In genomic region chr1:100861379-100861778, GRCh38 we compare ENCODE assay signal across 23 cellular contexts. TPM values are rescaled to one million over a fixed set of nuclear protein-coding genes. Genes with fewer than 3 reads are reported as not detected.
DNase-seq lines count a peak whose midpoint lies in the region; ATAC-seq and TF ChIP-seq lines count a peak whose summit lies in the region.
"Had no signal": no experiment of that assay in that cellular context is flagged by ENCODE, and none has a peak within 500 bp of the region (broad histone marks: within the 10 kb centered on the region; RNA-seq: fewer than 3 reads in every experiment).

No MANE protein-coding gene starts in this region.

- no peaks in the 10 kb centered on the region for H3K9me3 ChIP-seq in breast epithelium
- no peaks in the 10 kb centered on the region for H3K9me3 ChIP-seq in body of pancreas
- no peaks in the 10 kb centered on the region for H3K9me3 ChIP-seq in testis
- H3K9me3 ChIP-seq: stomach had no signal

- H3K4me1 ChIP-seq in breast epithelium (no peaks in the 10 kb centered on the region), body of pancreas (no peaks in the 10 kb centered on the region), testis (peaks cover 9% of the 10 kb centered on the region)

- H3K27ac ChIP-seq in breast epithelium (no peak overlapping the region), body of pancreas (no peak overlapping the region), testis (peak overlapping the region; percentile 7 to 69)
- H3K27ac ChIP-seq: C4-2B, coronary artery, stomach, WERI-Rb-1 had no signal

- DNase-seq in MCF 10A (ENCODE audit: unreplicated experiment) (peak; percentile 52), breast epithelium (ENCODE audit: low spot score in 2 of 2) (no peak), body of pancreas (no peak), left ventricle myocardium superior (no peak), testis (no peak), A172 (ENCODE audit: low spot score) (no peak), UCSD-AML1 (lab: John Stamatoyannopoulos, UW; ENCODE audit: unreplicated experiment) (no peak)
- no peak for DNase-seq in stimulated activated CD8-positive, alpha-beta memory T cell treated with anti-CD3 and anti-CD28 coated beads, Interleukin-4, amount 100 ng/mL, for 48 hours
- DNase-seq: activated CD4-positive, alpha-beta T cell treated with anti-CD3 and anti-CD28 coated beads, Interleukin-2, amount 10 ng/mL, durations not matched to agents 7 days and 5 days; EL; endodermal cell; Karpas-422; NCI-H1105 treated with DMSO at 0.1 percent for 48 hours; NCI-H510A; NK-92 treated with Interleukin-12 subunit alpha and Interleukin-12 subunit beta, amount 100 ng/mL, for 24 hours; stomach; WERI-Rb-1 had no signal

- TF ChIP-seq POLR2A in breast epithelium (IDR thresholded peaks at IDR 0.05): no peak
- TF ChIP-seq POLR2A in body of pancreas (IDR thresholded peaks at IDR 0.05): no peak
- no peak for TF ChIP-seq POLR2A in testis (IDR thresholded peaks at IDR 0.05)

- no peak overlapping the region for H3K4me3 Mint-ChIP-seq in MCF 10A (ENCODE audit: unreplicated experiment)
- H3K4me3 Mint-ChIP-seq: activated CD4-positive, alpha-beta T cell treated with anti-CD3 and anti-CD28 coated beads, Interleukin-2, amount 10 ng/mL, durations not matched to agents 7 days and 5 days; activated naive CD4-positive, alpha-beta T cell treated with anti-CD3 and anti-CD28 coated beads, Interleukin-2, amount 50 U/mL, for 24 hours; endodermal cell; T-helper 1 cell treated with Interleukin-12 subunit alpha and Interleukin-12 subunit beta and Interleukin-4 antibody, amounts not matched to agents 30 μg/mL and 1 μg/mL, for 36 hours; type B pancreatic cell had no signal

- ATAC-seq in body of pancreas (peak; percentile 27), left ventricle myocardium superior (peak; percentile 79)

- CTCF ChIA-PET in MCF 10A (lab: Yijun Ruan, JAX): interaction anchor here (0.6 to 4.1 kb wide), 3 partner anchors 8 to 397 kb away, joined by 3 to 17 read pairs (median 3); no protein-coding TSS in a partner anchor

- POLR2A ChIA-PET in MCF 10A (lab: Yijun Ruan, JAX): no interaction called here

- H3K27me3 Mint-ChIP-seq in MCF 10A (ENCODE audit: insufficient read depth, unreplicated experiment): no peaks in the 10 kb centered on the region
- H3K27me3 Mint-ChIP-seq: activated naive CD4-positive, alpha-beta T cell treated with anti-CD3 and anti-CD28 coated beads, Interleukin-2, amount 50 U/mL, for 24 hours; type B pancreatic cell had no signal

- no peak overlapping the region for H3K27ac Mint-ChIP-seq in MCF 10A (ENCODE audit: low read depth, unreplicated experiment)
- H3K27ac Mint-ChIP-seq: activated CD4-positive, alpha-beta T cell treated with anti-CD3 and anti-CD28 coated beads, Interleukin-2, amount 10 ng/mL, durations not matched to agents 7 days and 5 days; activated naive CD4-positive, alpha-beta T cell treated with anti-CD3 and anti-CD28 coated beads, Interleukin-2, amount 50 U/mL, for 24 hours; endodermal cell; T-helper 1 cell treated with Interleukin-12 subunit alpha and Interleukin-12 subunit beta and Interleukin-4 antibody, amounts not matched to agents 30 μg/mL and 1 μg/mL, for 36 hours; type B pancreatic cell had no signal

- H3K9me3 Mint-ChIP-seq in MCF 10A (ENCODE audit: unreplicated experiment): no peaks in the 10 kb centered on the region
- H3K9me3 Mint-ChIP-seq: activated CD4-positive, alpha-beta T cell treated with anti-CD3 and anti-CD28 coated beads, Interleukin-2, amount 10 ng/mL, durations not matched to agents 7 days and 5 days; activated naive CD4-positive, alpha-beta T cell treated with anti-CD3 and anti-CD28 coated beads, Interleukin-2, amount 50 U/mL, for 24 hours; T-helper 1 cell treated with Interleukin-12 subunit alpha and Interleukin-12 subunit beta and Interleukin-4 antibody, amounts not matched to agents 30 μg/mL and 1 μg/mL, for 36 hours; type B pancreatic cell had no signal

- H3K27me3 ChIP-seq in breast epithelium (no peaks in the 10 kb centered on the region), body of pancreas (no peaks in the 10 kb centered on the region), testis (no peaks in the 10 kb centered on the region)
- H3K27me3 ChIP-seq: stomach had no signal

- H3K4me3 ChIP-seq in breast epithelium (no peak overlapping the region), body of pancreas (no peak overlapping the region), testis (no peak overlapping the region)
- H3K4me3 ChIP-seq: coronary artery, lung, stomach had no signal

- intact Hi-C loops in MCF 10A (cut with micrococcal nuclease): loop anchor here (10.0 kb wide), 1 partner anchor 587 kb away; no protein-coding TSS in a partner anchor
- intact Hi-C loops in breast epithelium (cut with DNase I; ENCODE audit: low total_unique reads): loop anchor here (10.0 kb wide), 1 partner anchor 397 kb away; no protein-coding TSS in a partner anchor
- intact Hi-C loops in body of pancreas (cut with DNase I): loop anchor here (10.0 kb wide), 1 partner anchor 397 kb away; no protein-coding TSS in a partner anchor
- intact Hi-C loops in left ventricle myocardium superior (cut with micrococcal nuclease): no loop called here
- intact Hi-C loops in testis (cut with DNase I; ENCODE audit: low total_unique reads): loop anchor here (10.0 kb wide), 1 partner anchor 257 kb away; no protein-coding TSS in a partner anchor

- H3K4me1 Mint-ChIP-seq in MCF 10A (ENCODE audit: insufficient read depth, unreplicated experiment): no peaks in the 10 kb centered on the region
- H3K4me1 Mint-ChIP-seq: activated CD4-positive, alpha-beta T cell treated with anti-CD3 and anti-CD28 coated beads, Interleukin-2, amount 10 ng/mL, durations not matched to agents 7 days and 5 days; activated naive CD4-positive, alpha-beta T cell treated with anti-CD3 and anti-CD28 coated beads, Interleukin-2, amount 50 U/mL, for 24 hours had no signal

- BruUV-seq in MCF 10A (replicated peaks; lab: Mats Ljungman, UMichigan): no TSS peak

- WGBS in body of pancreas, 2 donors: 71 to 88% methylated on average over 1 of the region's 1 CpG
- WGBS in testis, 2 donors: 33 to 52% methylated on average over 1 of the region's 1 CpG

- TF ChIP-seq CTCF in MCF 10A (IDR thresholded peaks at IDR 0.05; ENCODE audit: unreplicated experiment) (no peak), breast epithelium (IDR thresholded peaks at IDR 0.05) (no peak), body of pancreas (IDR thresholded peaks at IDR 0.05) (no peak), testis (IDR thresholded peaks at IDR 0.05) (no peak)

- no peaks in the 10 kb centered on the region for H3K36me3 Mint-ChIP-seq in MCF 10A (ENCODE audit: insufficient read depth, unreplicated experiment)
- H3K36me3 Mint-ChIP-seq: activated naive CD4-positive, alpha-beta T cell treated with anti-CD3 and anti-CD28 coated beads, Interleukin-2, amount 50 U/mL, for 24 hours; type B pancreatic cell had no signal

- H3K36me3 ChIP-seq in breast epithelium: no peaks in the 10 kb centered on the region
- no peaks in the 10 kb centered on the region for H3K36me3 ChIP-seq in body of pancreas (replicated peaks in 1 of 2; ENCODE audit: insufficient read depth in 1 of 2, low read depth in 2 of 2)
- H3K36me3 ChIP-seq in testis (ENCODE audit: low read depth, missing control alignments): no peaks in the 10 kb centered on the region
- H3K36me3 ChIP-seq: stomach, WERI-Rb-1 had no signal

RNA-seq across cellular contexts. Expression of gene EXTL2, which starts 33.3 kb away (rescaled TPM):
- total RNA-seq in MCF 10A (2022) (10.2 and 15.2 TPM in 2 replicates), breast epithelium (10 to 100 TPM in 2 of 3 donors, 1 to 10 TPM in 1; 8.3 to 17.0 (median 15.4) TPM), body of pancreas (10 to 100 TPM; 12.5 to 17.1 TPM), left ventricle myocardium superior (9.1 TPM), testis (10 to 100 TPM; 12.8 to 16.9 TPM)
- 16.1 TPM for polyA plus RNA-seq in testis (ENCODE audit: insufficient read depth, low read depth, low replicate concordance)
- 20.9 and 24.3 TPM in 2 replicates for total RNA-seq in A172 (2014; rRNA removed; shearing (Covaris generic))

RNA-seq across cellular contexts. Expression of gene SLC30A7, which starts 34.5 kb away (rescaled TPM):
- total RNA-seq in MCF 10A (2022) (55.0 and 59.5 TPM in 2 replicates), breast epithelium (10 to 100 TPM; 19.5 to 33.8 (median 25.9) TPM), body of pancreas (10 to 100 TPM; 10.5 to 13.5 TPM), left ventricle myocardium superior (3.5 TPM), testis (10 to 100 TPM; 14.1 to 14.7 TPM)
- polyA plus RNA-seq in testis (ENCODE audit: insufficient read depth, low read depth, low replicate concordance): 7.1 TPM
- 29.5 and 45.3 TPM in 2 replicates for total RNA-seq in A172 (2014; rRNA removed; shearing (Covaris generic))

Comparison
In these comparisons a context has a peak if more than half of its experiments do, and no peak if none do; other contexts are left out.
1. H3K27ac ChIP-seq: peak in testis (2 of 2); none in breast epithelium (0 of 2) and body of pancreas (0 of 4).